In the genomic region with DNA sequence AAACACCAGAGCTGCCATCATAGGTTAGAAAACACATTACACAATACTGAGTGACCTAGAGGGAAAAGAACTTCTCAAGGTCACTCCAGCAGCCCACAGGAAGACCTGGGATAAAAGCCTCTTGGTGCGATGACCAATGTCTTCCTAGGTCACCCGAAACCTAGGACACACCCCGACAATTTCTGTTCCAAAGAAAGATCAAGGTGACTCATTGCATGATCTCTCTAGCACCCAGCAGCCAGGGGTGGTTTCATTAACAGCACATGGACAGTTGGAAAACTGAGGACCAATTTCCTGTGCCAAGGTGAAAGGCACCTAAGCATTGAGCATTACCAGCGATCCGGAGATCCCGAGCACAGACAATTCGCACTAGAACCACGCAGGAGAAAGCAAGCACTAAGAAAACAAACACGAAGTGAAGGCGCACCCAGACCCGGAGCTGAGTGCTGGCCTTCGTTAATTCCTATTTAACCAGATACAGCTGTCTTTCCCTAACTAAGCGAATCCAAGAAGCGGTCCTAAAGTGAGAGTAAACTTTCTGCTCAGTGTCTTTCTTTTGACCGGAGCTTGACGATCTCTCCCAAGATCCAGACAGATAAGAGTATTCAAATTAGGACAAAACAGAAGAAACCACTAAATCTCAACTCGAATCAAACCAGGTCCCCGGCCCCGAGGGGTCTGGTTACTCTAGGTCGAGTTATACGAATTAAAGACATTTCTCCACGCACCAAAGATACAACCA, we compare ENCODE assay signal across 8 cellular contexts. TPM values are rescaled to one million over a fixed set of nuclear protein-coding genes. Genes with fewer than 3 reads are reported as not detected.
DNase-seq lines count a peak whose midpoint lies in the region; ATAC-seq and TF ChIP-seq lines count a peak whose summit lies in the region.

No MANE protein-coding gene starts in this region.

- H3K4me3 ChIP-seq in body of pancreas = peak overlapping the region; percentile 9 to 48
- peak overlapping the region; percentile 58 to 72 (median 67) for H3K4me3 ChIP-seq in subcutaneous abdominal adipose tissue (ENCODE audit: low read depth in 1 of 5, low read length in 5 of 5)

- peak overlapping the region in 1 of 4 donors; percentile 2 for H3K27ac ChIP-seq in body of pancreas
- peak overlapping the region; percentile 11 for H3K27ac ChIP-seq in subcutaneous abdominal adipose tissue (ENCODE audit: low read depth, low read length)

- H3K9ac ChIP-seq in subcutaneous abdominal adipose tissue (ENCODE audit: low read length in 5 of 5) = peak overlapping the region; percentile 3 to 57 (median 40)

- no peak for TF ChIP-seq CTCF in body of pancreas (IDR thresholded peaks at IDR 0.05)

- H3K36me3 ChIP-seq in body of pancreas (replicated peaks in 1 of 2; ENCODE audit: insufficient read depth in 1 of 2, low read depth in 2 of 2) (no peaks in the 10 kb centered on the region), subcutaneous abdominal adipose tissue (ENCODE audit: control insufficient read depth in 5 of 5, insufficient read depth in 5 of 5, low read length in 5 of 5) (no peaks in the 10 kb centered on the region)

- H3K9me3 ChIP-seq in body of pancreas = no peaks in the 10 kb centered on the region
- no peaks in the 10 kb centered on the region for H3K9me3 ChIP-seq in subcutaneous abdominal adipose tissue (ENCODE audit: control insufficient read depth in 5 of 5, low read length in 5 of 5)

- peaks cover 28% of the 10 kb centered on the region for H3K4me1 ChIP-seq in body of pancreas
- peaks cover 0 to 27% (median 23%) of the 10 kb centered on the region in 5 donors for H3K4me1 ChIP-seq in subcutaneous abdominal adipose tissue (ENCODE audit: control insufficient read depth in 5 of 5, insufficient read depth in 5 of 5, low read length in 5 of 5)

- no peaks in the 10 kb centered on the region for H3K27me3 ChIP-seq in body of pancreas
- H3K27me3 ChIP-seq in subcutaneous abdominal adipose tissue (ENCODE audit: control insufficient read depth in 5 of 5, insufficient read depth in 4 of 5, low read length in 5 of 5) = peaks cover 3 to 26% (median 13%) of the 10 kb centered on the region in 5 donors

- intact Hi-C loops in body of pancreas (cut with DNase I) = no loop called here
- intact Hi-C loops in left colon (cut with DNase I, micrococcal nuclease) = no loop called here

- TF ChIP-seq POLR2A in body of pancreas (IDR thresholded peaks at IDR 0.05) = no peak

- ATAC-seq in body of pancreas = peak; percentile 46
- peak; percentile 48 for ATAC-seq in left colon
- ATAC-seq in HG02588 (IDR thresholded peaks at IDR 0.05; ENCODE audit: unreplicated experiment) = no peak

- DNase-seq in Daoy (ENCODE audit: low read depth) = peak; percentile 28
- DNase-seq in HK-2 (ENCODE audit: unreplicated experiment) = peak; percentile 32
- peak; percentile 12 to 32 (median 16) for DNase-seq in body of pancreas
- no peak for DNase-seq in left colon
- DNase-seq in stimulated activated CD4-positive, alpha-beta T cell treated with anti-CD3 and anti-CD28 coated beads, Interleukin-12 subunit alpha, Interleukin-12 subunit beta, amount 100 ng/mL, for 4 hours = no peak
- DNase-seq in NCI-H2171 (lab: John Stamatoyannopoulos, UW) = no peak

- WGBS in body of pancreas, 2 donors = 1 to 5% methylated on average over 21 to 22 of the region's 22 CpGs

RNA-seq across cellular contexts. Expression of gene CACNB4, which starts 1.4 kb away (rescaled TPM):
- 0.12 and 0.17 TPM in 2 replicates for total RNA-seq in Daoy (2014; rRNA removed; shearing (Covaris generic))
- total RNA-seq in body of pancreas = 1 to 10 TPM in 1 of 2 donors, under 1 TPM in 1; 0.33 to 1.3 TPM
- total RNA-seq in left colon = 1 to 10 TPM in 1 of 2 donors, under 1 TPM in 1; 0.55 to 1.3 TPM

Comparison
In these comparisons a context has a peak if more than half of its experiments do, and no peak if none do; other contexts are left out.
1. DNase-seq: peak in Daoy (single experiment), HK-2 (single experiment) and body of pancreas (4 of 4); none in left colon (0 of 2), stimulated activated CD4-positive, alpha-beta T cell treated with anti-CD3 and anti-CD28 coated beads, Interleukin-12 subunit alpha, Interleukin-12 subunit beta, amount 100 ng/mL, for 4 hours (single experiment) and NCI-H2171 (single experiment).